18 cellular contexts compared by ENCODE assay signal in genomic region chr3:184600685-184601377, GRCh38. TPM values are rescaled to one million over a fixed set of nuclear protein-coding genes. Genes with fewer than 3 reads are reported as not detected.
DNase-seq lines count a peak whose midpoint lies in the region; ATAC-seq and TF ChIP-seq lines count a peak whose summit lies in the region.
"Had no signal": no experiment of that assay in that cellular context is flagged by ENCODE, and none has a peak within 500 bp of the region (broad histone marks: within the 10 kb centered on the region; RNA-seq: fewer than 3 reads in every experiment).

No MANE protein-coding gene starts in this region.

- no peak overlapping the region for H3K9ac ChIP-seq in iPS-18a (ENCODE audit: low read length)

- peaks cover 10% of the 10 kb centered on the region for H3K36me3 Mint-ChIP-seq in T-helper 17 cell (ENCODE audit: low read depth)
- H3K36me3 Mint-ChIP-seq in osteocyte (ENCODE audit: unreplicated experiment): no peaks in the 10 kb centered on the region
- H3K36me3 Mint-ChIP-seq: CD8-positive, alpha-beta memory T cell had no signal

- H3K27me3 Mint-ChIP-seq in T-helper 17 cell: peaks cover 47% of the 10 kb centered on the region
- peaks cover 5% of the 10 kb centered on the region for H3K27me3 Mint-ChIP-seq in osteocyte (ENCODE audit: unreplicated experiment)

- CTCF ChIA-PET in HEK293T (lab: Yijun Ruan, JAX): interaction anchor here (1.0 kb wide), 1 partner anchor 8 kb away, joined by 5 read pairs; no protein-coding TSS in a partner anchor

- DNase-seq in H7: peak; percentile 76
- no peak for DNase-seq in T-helper 17 cell
- no peak for DNase-seq in osteocyte (ENCODE audit: extremely low spot score, unreplicated experiment)
- DNase-seq in HEK293T (ENCODE audit: extremely low spot score): no peak
- DNase-seq in COLO668 (lab: John Stamatoyannopoulos, UW; ENCODE audit: unreplicated experiment): no peak
- DNase-seq: activated CD4-positive, alpha-beta T cell treated with anti-CD3 and anti-CD28 coated beads for 1 hour; activated gamma-delta T cell treated with Interleukin-2 at 50 U/mL for 16 hours; CD8-positive, alpha-beta memory T cell; cortex of kidney; DND-41; NCI-H345; SIG-M5; stimulated activated naive CD4-positive, alpha-beta T cell treated with Interleukin-2 at 50 U/mL for 16 hours had no signal

- H3K9me3 Mint-ChIP-seq in osteocyte (ENCODE audit: unreplicated experiment): no peaks in the 10 kb centered on the region
- H3K9me3 Mint-ChIP-seq: CD8-positive, alpha-beta memory T cell had no signal

- TF ChIP-seq CTCF in osteocyte (IDR thresholded peaks at IDR 0.05): no peak

- H3K4me1 Mint-ChIP-seq in T-helper 17 cell: peaks cover 14% of the 10 kb centered on the region
- peaks cover 57% of the 10 kb centered on the region for H3K4me1 Mint-ChIP-seq in osteocyte (ENCODE audit: unreplicated experiment)

- no peaks in the 10 kb centered on the region for H3K9me3 ChIP-seq in T-helper 17 cell (ENCODE audit: control insufficient read depth, low read length, poor library complexity, severe bottlenecking)
- no peaks in the 10 kb centered on the region for H3K9me3 ChIP-seq in iPS-18a (ENCODE audit: control insufficient read depth, low read depth, low read length)
- H3K9me3 ChIP-seq: esophagus muscularis mucosa, vagina had no signal

- no peak overlapping the region for H3K27ac ChIP-seq in iPS-18a (ENCODE audit: low read length)
- H3K27ac ChIP-seq: esophagus muscularis mucosa, vagina had no signal

- POLR2A ChIA-PET in HEK293T (lab: Yijun Ruan, JAX): interaction anchor here (1.1 kb wide), 1 partner anchor 39 kb away, joined by 4 read pairs; the partner anchor contains the start of gene EPHB3

- H3K4me3 Mint-ChIP-seq in T-helper 17 cell (peak overlapping the region; percentile 25), osteocyte (ENCODE audit: unreplicated experiment) (no peak overlapping the region)
- H3K4me3 Mint-ChIP-seq: CD8-positive, alpha-beta memory T cell had no signal

- H3K36me3 ChIP-seq in H7 (replicated peaks; ENCODE audit: control insufficient read depth, insufficient read depth, low read length) (no peaks in the 10 kb centered on the region), iPS-18a (ENCODE audit: control insufficient read depth, low read depth, low read length) (no peaks in the 10 kb centered on the region)
- H3K36me3 ChIP-seq: esophagus muscularis mucosa, vagina had no signal

- H3K4me1 ChIP-seq in iPS-18a (ENCODE audit: control insufficient read depth, low read depth, low read length): peaks cover 25% of the 10 kb centered on the region

- H3K27ac Mint-ChIP-seq in T-helper 17 cell (no peak overlapping the region), osteocyte (ENCODE audit: unreplicated experiment) (peak overlapping the region; percentile 14)
- H3K27ac Mint-ChIP-seq: CD8-positive, alpha-beta memory T cell had no signal

- H3K4me3 ChIP-seq in H7 (ENCODE audit: insufficient read depth, low read depth, low read length) (no peak overlapping the region), iPS-18a (ENCODE audit: low read length) (peak overlapping the region; percentile 43)

- H3K27me3 ChIP-seq in H7 (ENCODE audit: control insufficient read depth, insufficient read depth, low read length) (peaks cover 66% of the 10 kb centered on the region), iPS-18a (ENCODE audit: control insufficient read depth, insufficient read depth, low read length) (peaks cover 69% of the 10 kb centered on the region)
- H3K27me3 ChIP-seq: vagina had no signal

- ATAC-seq in T-helper 17 cell: no peak
- no peak for ATAC-seq in HG03378 (IDR thresholded peaks at IDR 0.05; ENCODE audit: unreplicated experiment)
- ATAC-seq in HG03108 (IDR thresholded peaks at IDR 0.05; ENCODE audit: unreplicated experiment): no peak

TF ChIP-seq in HEK293T, 16 proteins besides CTCF, POLR2A, EP300 and RAD21:
- TF ChIP-seq L3MBTL2 (conservative IDR thresholded peaks at IDR 0.05): no peak
- no peak for TF ChIP-seq FOXM1 (IDR thresholded peaks at IDR 0.05; ENCODE audit: borderline replicate concordance)

RNA-seq across cellular contexts. Expression of gene EPHB3, which starts 39.2 kb away (rescaled TPM):
- total RNA-seq in H7 (2014; rRNA removed; shearing (Covaris generic)): 8.4 and 11.1 TPM in 2 replicates
- total RNA-seq in T-helper 17 cell (under 1 TPM in 1 of 2 donors, not detected in 1; 0.35 TPM), osteocyte (10.6 and 11.4 TPM in 2 replicates)
